ENCODE assay signal across 16 cellular contexts in genomic region chr17:28623696-28624095, GRCh38.
"Had no signal": no experiment of that assay in that cellular context is flagged by ENCODE, and none has a peak within 500 bp of the region (broad histone marks: within the 10 kb centered on the region; RNA-seq: fewer than 3 reads in every experiment).

No MANE protein-coding gene starts in this region.

- H3K27ac ChIP-seq: esophagus muscularis mucosa, pancreas, spleen, upper lobe of left lung, VCaP had no signal

- H3K27me3 ChIP-seq: esophagus muscularis mucosa, pancreas, spleen, upper lobe of left lung had no signal

- H3K9me3 ChIP-seq: esophagus muscularis mucosa, pancreas, spleen, upper lobe of left lung had no signal

- H3K4me1 ChIP-seq: esophagus muscularis mucosa, pancreas, spleen, upper lobe of left lung had no signal

- H3K4me3 ChIP-seq: esophagus muscularis mucosa, pancreas, spleen, upper lobe of left lung had no signal

- DNase-seq: activated CD4-positive, alpha-beta T cell treated with anti-CD3 and anti-CD28 coated beads, Interleukin-2, amount 10 ng/mL, durations not matched to agents 24 days and 14 days; activated CD8-positive, alpha-beta T cell treated with anti-CD3 and anti-CD28 coated beads for 36 hours; aorta; central memory CD4-positive, alpha-beta T cell; left colon; nephron progenitor cell; pancreas; spleen; stimulated activated CD4-positive, alpha-beta T cell treated with anti-CD3 and anti-CD28 coated beads, Interleukin-4, amount 100 ng/mL, for 1 hour; stimulated activated naive CD4-positive, alpha-beta T cell treated with Interleukin-2 at 50 U/mL for 16 hours; upper lobe of left lung had no signal

- ATAC-seq: activated CD4-positive, CD25-positive, alpha-beta regulatory T cell treated with anti-CD3 and anti-CD28 coated beads, Interleukin-2, amount 50 U/mL, for 24 hours; activated CD8-positive, alpha-beta T cell treated with anti-CD3 and anti-CD28 coated beads for 36 hours; activated naive CD4-positive, alpha-beta T cell treated with anti-CD3 and anti-CD28 coated beads, Interleukin-2, amount 50 U/mL, for 72 hours; left colon; pancreas; SK-N-SH treated with all-trans-retinoic acid at 6 μM for 48 hours had no signal
